24 cellular contexts compared by ENCODE assay signal in the genomic region with DNA sequence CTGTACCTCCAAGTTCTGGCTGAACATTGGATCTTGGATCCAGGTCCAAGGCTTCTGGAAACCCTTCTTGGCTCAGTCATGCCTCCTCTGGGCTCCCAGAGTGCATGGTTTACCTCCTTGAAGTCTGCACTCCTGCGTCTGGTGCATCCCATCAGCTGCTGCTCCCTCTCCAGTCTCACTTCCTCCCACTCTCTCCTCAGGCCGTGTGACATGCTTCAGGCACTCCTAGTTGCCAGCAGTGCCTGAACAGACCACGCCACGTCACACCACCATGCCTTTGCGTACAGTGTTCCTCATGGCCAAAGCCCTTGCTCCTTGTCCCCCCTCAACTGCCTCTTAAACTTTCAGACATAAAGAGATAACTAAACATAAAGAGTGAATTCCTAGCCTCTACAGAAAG. TPM values are rescaled to one million over a fixed set of nuclear protein-coding genes. Genes with fewer than 3 reads are reported as not detected.
"Had no signal": no experiment of that assay in that cellular context is flagged by ENCODE, and none has a peak within 500 bp of the region (broad histone marks: within the 10 kb centered on the region; RNA-seq: fewer than 3 reads in every experiment).

No MANE protein-coding gene starts in this region.

- H3K4me1 ChIP-seq: ascending aorta, right lobe of liver had no signal

- H3K4me3 ChIP-seq: ascending aorta, ovary, right lobe of liver, testis had no signal

- H3K36me3 ChIP-seq: ascending aorta, ovary, right lobe of liver had no signal

- H3K9me3 ChIP-seq: ascending aorta, ovary, right lobe of liver, testis had no signal

- H3K9me3 Mint-ChIP-seq: activated naive CD4-positive, alpha-beta T cell treated with anti-CD3 and anti-CD28 coated beads, Interleukin-2, amount 50 U/mL, for 24 hours; activated T-cell treated with anti-CD3 and anti-CD28 coated beads, Interleukin-2, amount 50 U/mL, for 72 hours; type B pancreatic cell had no signal

- H3K4me3 Mint-ChIP-seq: activated naive CD4-positive, alpha-beta T cell treated with anti-CD3 and anti-CD28 coated beads, Interleukin-2, amount 50 U/mL, for 24 hours; activated T-cell treated with anti-CD3 and anti-CD28 coated beads, Interleukin-2, amount 50 U/mL, for 72 hours; type B pancreatic cell had no signal

- ATAC-seq: activated CD4-positive, CD25-positive, alpha-beta regulatory T cell treated with anti-CD3 and anti-CD28 coated beads, Interleukin-2, amount 50 U/mL, for 24 hours; activated T-cell treated with anti-CD3 and anti-CD28 coated beads, Interleukin-2, amount 50 U/mL, for 72 hours; left lobe of liver; right lobe of liver had no signal

- DNase-seq: activated CD8-positive, alpha-beta memory T cell treated with anti-CD3 and anti-CD28 coated beads for 24 hours; activated CD8-positive, alpha-beta memory T cell treated with anti-CD3 and anti-CD28 coated beads, Interleukin-2, amount 50 U/mL, for 48 hours; activated gamma-delta T cell; activated T-cell treated with anti-CD3 and anti-CD28 coated beads, Interleukin-2, amount 50 U/mL, for 72 hours; cerebellar nuclear complex; cortex of kidney; effector CD4-positive, alpha-beta T cell; hypothalamus; kidney; midbrain; ovary; right lobe of liver; small intestine; stimulated activated CD4-positive, alpha-beta T cell treated with anti-CD3 and anti-CD28 coated beads, Interleukin-15, amount 100 ng/mL, for 24 hours; stimulated activated CD4-positive, alpha-beta T cell treated with anti-CD3 and anti-CD28 coated beads, Interleukin-2, amount 100 ng/mL, for 48 hours; T-helper 9 cell; testis had no signal

- H3K27me3 ChIP-seq: ascending aorta, ovary, right lobe of liver, testis had no signal

- H3K27ac ChIP-seq: ascending aorta, ovary, right lobe of liver, testis had no signal

- H3K27ac Mint-ChIP-seq: activated naive CD4-positive, alpha-beta T cell treated with anti-CD3 and anti-CD28 coated beads, Interleukin-2, amount 50 U/mL, for 24 hours; activated T-cell treated with anti-CD3 and anti-CD28 coated beads, Interleukin-2, amount 50 U/mL, for 72 hours; type B pancreatic cell had no signal

RNA-seq across cellular contexts. Expression of gene GPR27, which starts 5.7 kb away (rescaled TPM):
- total RNA-seq: lung microvascular endothelial cell, pulmonary artery endothelial cell had no signal

RNA-seq across cellular contexts. Expression of gene PROK2, which starts 25.5 kb away (rescaled TPM):
- total RNA-seq: ascending aorta, lung microvascular endothelial cell, pulmonary artery endothelial cell had no signal
